In the genomic region with DNA sequence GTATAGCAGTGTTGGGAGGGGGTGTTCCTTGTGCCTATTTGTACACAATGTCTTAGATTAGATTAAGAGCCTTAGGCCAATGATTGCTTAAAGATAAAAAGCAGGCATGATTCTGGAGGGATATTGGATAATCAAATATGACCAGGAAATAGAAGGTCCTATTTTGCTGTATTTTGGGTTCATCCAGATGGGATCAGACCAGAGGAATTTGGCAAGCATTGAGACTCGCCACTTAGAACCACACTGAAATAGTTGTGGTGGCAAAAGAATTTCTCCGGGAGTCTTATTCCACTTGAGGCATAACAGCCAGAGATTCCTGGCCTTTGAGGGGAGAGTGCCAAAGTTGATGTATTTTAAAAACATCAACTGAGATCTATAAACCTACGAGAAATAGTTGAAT, we compare ENCODE assay signal across 1 cellular context.
TF ChIP-seq lines count a peak whose summit lies in the region.

No MANE protein-coding gene starts in this region.

TF ChIP-seq in WTC11, 78 proteins besides CTCF, POLR2A, EP300 and RAD21 (continued from another document):
- TF ChIP-seq, protein P1, sequence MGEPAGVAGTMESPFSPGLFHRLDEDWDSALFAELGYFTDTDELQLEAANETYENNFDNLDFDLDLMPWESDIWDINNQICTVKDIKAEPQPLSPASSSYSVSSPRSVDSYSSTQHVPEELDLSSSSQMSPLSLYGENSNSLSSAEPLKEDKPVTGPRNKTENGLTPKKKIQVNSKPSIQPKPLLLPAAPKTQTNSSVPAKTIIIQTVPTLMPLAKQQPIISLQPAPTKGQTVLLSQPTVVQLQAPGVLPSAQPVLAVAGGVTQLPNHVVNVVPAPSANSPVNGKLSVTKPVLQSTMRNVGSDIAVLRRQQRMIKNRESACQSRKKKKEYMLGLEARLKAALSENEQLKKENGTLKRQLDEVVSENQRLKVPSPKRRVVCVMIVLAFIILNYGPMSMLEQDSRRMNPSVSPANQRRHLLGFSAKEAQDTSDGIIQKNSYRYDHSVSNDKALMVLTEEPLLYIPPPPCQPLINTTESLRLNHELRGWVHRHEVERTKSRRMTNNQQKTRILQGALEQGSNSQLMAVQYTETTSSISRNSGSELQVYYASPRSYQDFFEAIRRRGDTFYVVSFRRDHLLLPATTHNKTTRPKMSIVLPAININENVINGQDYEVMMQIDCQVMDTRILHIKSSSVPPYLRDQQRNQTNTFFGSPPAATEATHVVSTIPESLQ (CRISPR knock-in tag; IDR thresholded peaks at IDR 0.05) = no peak
- TF ChIP-seq ZNF317 (CRISPR knock-in tag; IDR thresholded peaks at IDR 0.05; ENCODE audit: borderline replicate concordance, low read depth) (no peak), SMAD4 (CRISPR knock-in tag; IDR thresholded peaks at IDR 0.05) (no peak), ATF1 (CRISPR knock-in tag; IDR thresholded peaks at IDR 0.05) (no peak), FOXK1 (CRISPR knock-in tag; IDR thresholded peaks at IDR 0.05) (no peak), PRRX2 (CRISPR knock-in tag; IDR thresholded peaks at IDR 0.05) (no peak)
- TF ChIP-seq, protein P2, sequence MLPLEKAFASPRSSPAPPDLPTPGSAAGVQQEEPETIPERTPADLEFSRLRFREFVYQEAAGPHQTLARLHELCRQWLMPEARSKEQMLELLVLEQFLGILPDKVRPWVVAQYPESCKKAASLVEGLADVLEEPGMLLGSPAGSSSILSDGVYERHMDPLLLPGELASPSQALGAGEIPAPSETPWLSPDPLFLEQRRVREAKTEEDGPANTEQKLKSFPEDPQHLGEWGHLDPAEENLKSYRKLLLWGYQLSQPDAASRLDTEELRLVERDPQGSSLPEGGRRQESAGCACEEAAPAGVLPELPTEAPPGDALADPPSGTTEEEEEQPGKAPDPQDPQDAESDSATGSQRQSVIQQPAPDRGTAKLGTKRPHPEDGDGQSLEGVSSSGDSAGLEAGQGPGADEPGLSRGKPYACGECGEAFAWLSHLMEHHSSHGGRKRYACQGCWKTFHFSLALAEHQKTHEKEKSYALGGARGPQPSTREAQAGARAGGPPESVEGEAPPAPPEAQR (CRISPR knock-in tag; IDR thresholded peaks at IDR 0.05) = no peak
